In the genomic region with DNA sequence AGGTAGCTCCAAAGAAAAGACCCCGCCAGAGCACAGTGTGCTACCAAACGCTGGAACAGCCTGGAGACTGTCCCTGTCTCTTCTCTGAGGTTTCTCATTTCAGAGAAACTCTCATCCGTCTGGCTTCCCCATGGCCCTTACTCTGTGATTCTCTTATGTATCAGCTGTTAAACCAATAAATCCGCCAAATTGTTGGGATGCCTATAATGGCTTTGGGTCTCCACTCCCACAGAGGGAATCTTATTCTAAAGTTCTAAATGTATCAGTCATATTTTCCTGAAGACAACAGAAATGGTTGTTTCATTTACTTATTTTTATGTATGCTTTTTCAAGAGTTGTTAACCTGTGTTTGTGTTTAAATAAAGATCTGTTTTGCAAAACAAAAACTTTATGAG, we compare ENCODE assay signal across 1 cellular context.
TF ChIP-seq lines count a peak whose summit lies in the region.

No MANE protein-coding gene starts in this region.

TF ChIP-seq in endothelial cell of umbilical vein, 7 proteins besides CTCF, POLR2A, EP300 and RAD21:
- TF ChIP-seq MYC (IDR thresholded peaks at IDR 0.05; ENCODE audit: low read depth, low read length): no peak
- no peak for TF ChIP-seq FOS (IDR thresholded peaks at IDR 0.05; ENCODE audit: borderline replicate concordance, insufficient read depth, low read length)
- TF ChIP-seq EZH2 (IDR thresholded peaks at IDR 0.05; ENCODE audit: borderline replicate concordance, low read depth, low read length, severe bottlenecking): no peak
- TF ChIP-seq GATA2 (IDR thresholded peaks at IDR 0.05; ENCODE audit: insufficient read depth, insufficient read length, low read depth, low read length): no peak
- no peak for TF ChIP-seq JUN (IDR thresholded peaks at IDR 0.05; ENCODE audit: borderline replicate concordance, insufficient read depth, insufficient read length, low read depth)
- TF ChIP-seq, protein P1, sequence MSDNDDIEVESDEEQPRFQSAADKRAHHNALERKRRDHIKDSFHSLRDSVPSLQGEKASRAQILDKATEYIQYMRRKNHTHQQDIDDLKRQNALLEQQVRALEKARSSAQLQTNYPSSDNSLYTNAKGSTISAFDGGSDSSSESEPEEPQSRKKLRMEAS (IDR thresholded peaks at IDR 0.05; ENCODE audit: insufficient read depth, insufficient read length): no peak
- TF ChIP-seq POLR2AphosphoS5 (IDR thresholded peaks at IDR 0.05; ENCODE audit: insufficient read depth, low read depth, low read length): no peak
